8 cellular contexts compared by ENCODE assay signal in genomic region chr16:54526087-54526486, GRCh38.
"Had no signal": no experiment of that assay in that cellular context is flagged by ENCODE, and none has a peak within 500 bp of the region (broad histone marks: within the 10 kb centered on the region; RNA-seq: fewer than 3 reads in every experiment).

No MANE protein-coding gene starts in this region.

- H3K4me3 ChIP-seq: GM12878 had no signal

- DNase-seq: GDM1, GF-D8 had no signal

- FAIRE-seq: G401.6, GM12878, GM12891, GM12892, GM18507, GM19239 had no signal

- ATAC-seq: GM12878 had no signal
